In genomic region chr2:87229091-87229689, GRCh38 we compare ENCODE assay signal across 8 cellular contexts.
A peak's percentile ranks its signal among the peaks of the same experiment; 100 is the strongest.
DNase-seq lines count a peak whose midpoint lies in the region; ATAC-seq and TF ChIP-seq lines count a peak whose summit lies in the region.
"Not testable (repeated sequence)": the region's sequence is repeated elsewhere in the genome, so short reads cannot be mapped to it uniquely, and the experiment has no call there.

No MANE protein-coding gene starts in this region.

- not testable (repeated sequence) for H3K79me2 ChIP-seq in OCI-LY7 (ENCODE audit: insufficient read depth, low read depth, low read length)

- CTCF ChIA-PET in OCI-LY7 (lab: Charles Lee; ENCODE audit: unreplicated experiment): not testable (repeated sequence)

- not testable (repeated sequence) for H3K36me3 Mint-ChIP-seq in activated naive CD4-positive, alpha-beta T cell treated with anti-CD3 and anti-CD28 coated beads, Interleukin-2, amount 50 U/mL, for 72 hours

- H3K9me3 Mint-ChIP-seq in activated naive CD4-positive, alpha-beta T cell treated with anti-CD3 and anti-CD28 coated beads, Interleukin-2, amount 50 U/mL, for 72 hours: not testable (repeated sequence)

- intact Hi-C loops in OCI-LY7 (cut with micrococcal nuclease; ENCODE audit: unreplicated experiment); esophagus muscularis mucosa (cut with DNase I); left colon (cut with DNase I, micrococcal nuclease): not testable (repeated sequence)

- H2AFZ ChIP-seq in OCI-LY7 (ENCODE audit: low read length): not testable (repeated sequence)

- not testable (repeated sequence) for H3K27ac Mint-ChIP-seq in activated naive CD4-positive, alpha-beta T cell treated with anti-CD3 and anti-CD28 coated beads, Interleukin-2, amount 50 U/mL, for 72 hours

- not testable (repeated sequence) for BruUV-seq in OCI-LY7 (replicated peaks; lab: Mats Ljungman, UMichigan)

- not testable (repeated sequence) for TF ChIP-seq EP300 in esophagus muscularis mucosa (IDR thresholded peaks at IDR 0.05)

- WGBS in esophagus muscularis mucosa: no CpG with 5 or more reads among the region's 4 CpGs

- peak; percentile 24 for DNase-seq in AG09309 (ENCODE audit: low read depth)
- not testable (repeated sequence) for DNase-seq in OCI-LY7 (ENCODE audit: low spot score); activated naive CD4-positive, alpha-beta T cell treated with anti-CD3 and anti-CD28 coated beads, Interleukin-2, amount 50 U/mL, for 72 hours (ENCODE audit: low spot score in 2 of 2); esophagus muscularis mucosa (ENCODE audit: extremely low spot score); left colon
- peak; percentile 45 for DNase-seq in renal cortical epithelial cell (ENCODE audit: low read depth)

- H4K20me1 ChIP-seq in OCI-LY7 (ENCODE audit: insufficient read depth, low read length): not testable (repeated sequence)

- H3K27me3 ChIP-seq in esophagus muscularis mucosa: not testable (repeated sequence)

- TF ChIP-seq CTCF in AG09309 (IDR thresholded peaks at IDR 0.05; ENCODE audit: control insufficient read depth, insufficient read depth, low read depth, low read length, missing control alignments): peak; percentile 33
- TF ChIP-seq CTCF in OCI-LY7 (conservative IDR thresholded peaks at IDR 0.05; ENCODE audit: low read length): peak; percentile 66
- peak in 2 of 3 experiments; percentile 38 to 44 for TF ChIP-seq CTCF in esophagus muscularis mucosa (IDR thresholded peaks at IDR 0.05)

- not testable (repeated sequence) for H3K36me3 ChIP-seq in OCI-LY7 (ENCODE audit: insufficient read depth, low read length); esophagus muscularis mucosa

- H3K4me3 ChIP-seq in AG09309 (ENCODE audit: control insufficient read depth, low read depth, low read length); OCI-LY7 (ENCODE audit: low read depth, low read length, poor library complexity, severe bottlenecking); esophagus muscularis mucosa: not testable (repeated sequence)

- POLR2A ChIA-PET in OCI-LY7 (lab: Charles Lee): not testable (repeated sequence)

- H3K4me1 ChIP-seq in OCI-LY7 (ENCODE audit: insufficient read depth, low read length, poor library complexity, severe bottlenecking); esophagus muscularis mucosa: not testable (repeated sequence)

- peak; percentile 75 for ATAC-seq in GM18861 (IDR thresholded peaks at IDR 0.05; ENCODE audit: unreplicated experiment)
- ATAC-seq in HG02642 (IDR thresholded peaks at IDR 0.05; ENCODE audit: poor library complexity, unreplicated experiment): peak; percentile 82
- ATAC-seq in activated naive CD4-positive, alpha-beta T cell treated with anti-CD3 and anti-CD28 coated beads, Interleukin-2, amount 50 U/mL, for 72 hours: peak; percentile 89 to 91
- ATAC-seq in left colon: peak; percentile 88

- TF ChIP-seq POLR2A in esophagus muscularis mucosa (IDR thresholded peaks at IDR 0.05; ENCODE audit: low read depth): not testable (repeated sequence)

- H3K27ac ChIP-seq in OCI-LY7 (ENCODE audit: low read depth, low read length, poor library complexity, severe bottlenecking): not testable (repeated sequence)
- H3K27ac ChIP-seq in esophagus muscularis mucosa (replicated peaks in 1 of 4): peak overlapping the region in 1 of 4 donors; percentile 57

- not testable (repeated sequence) for H3K9me2 ChIP-seq in OCI-LY7 (ENCODE audit: insufficient read depth, low read length)

- not testable (repeated sequence) for H3K4me2 ChIP-seq in OCI-LY7 (ENCODE audit: low read length)

- not testable (repeated sequence) for H3K9me3 ChIP-seq in OCI-LY7 (ENCODE audit: low read length); esophagus muscularis mucosa
